ENCODE assay signal across 23 cellular contexts in the genomic region with DNA sequence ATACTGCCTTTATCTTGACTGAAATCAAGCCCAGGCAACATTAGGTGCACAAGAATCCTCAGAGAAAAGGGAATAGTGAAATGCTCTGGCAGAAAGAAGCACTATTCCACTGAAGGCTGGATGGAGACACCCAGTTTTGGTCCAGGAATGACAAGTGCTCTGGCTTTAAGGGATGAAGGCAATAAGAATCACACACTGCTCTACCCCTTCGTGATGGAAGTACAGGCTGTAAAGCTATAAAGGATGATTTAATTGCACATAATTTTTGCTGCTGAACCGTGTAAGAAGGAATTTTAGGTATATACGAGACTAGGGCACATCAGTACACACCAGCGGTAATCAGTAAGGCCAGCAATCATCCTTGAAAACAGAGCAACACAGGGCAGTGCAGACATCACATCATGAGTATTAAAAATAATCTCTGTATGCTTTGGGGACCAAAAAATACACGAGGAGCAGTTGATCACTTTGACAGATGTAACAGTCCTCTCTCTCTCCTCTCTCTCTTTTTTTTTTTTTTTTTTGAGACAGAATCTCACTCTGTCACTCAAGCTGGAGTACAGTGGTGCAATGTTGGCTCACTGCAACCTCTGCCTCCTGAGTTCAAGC.
DNase-seq lines count a peak whose midpoint lies in the region; ATAC-seq, FAIRE-seq and TF ChIP-seq lines count a peak whose summit lies in the region.
"Had no signal": no experiment of that assay in that cellular context is flagged by ENCODE, and none has a peak within 500 bp of the region (broad histone marks: within the 10 kb centered on the region; RNA-seq: fewer than 3 reads in every experiment).

No MANE protein-coding gene starts in this region.

- H3K27ac Mint-ChIP-seq in GM23338 (peak overlapping the region; percentile 87), astrocyte (ENCODE audit: unreplicated experiment) (no peak overlapping the region)
- H3K27ac Mint-ChIP-seq in activated CD4-positive, alpha-beta memory T cell treated with anti-CD3 and anti-CD28 coated beads for 36 hours, result no peak overlapping the region
- H3K27ac Mint-ChIP-seq: activated CD4-positive, alpha-beta T cell treated with anti-CD3 and anti-CD28 coated beads for 36 hours; activated naive CD4-positive, alpha-beta T cell treated with anti-CD3 and anti-CD28 coated beads, Interleukin-2, amount 50 U/mL, for 72 hours; activated T-helper 1 cell treated with anti-CD3 and anti-CD28 coated beads, Interleukin-12 subunit alpha, Interleukin-12 subunit beta, Interleukin-2, Interleukin-4 antibody, amounts not matched to agents 30 ng/mL and 10 ng/mL and 1 ng/mL, durations not matched to agents 14 hours and 24 hours and 36 hours; CD4-positive, alpha-beta T cell had no signal

- 62 to 72% methylated on average over 5 of the region's 5 CpGs for WGBS in testis, 2 donors

- H2AFZ ChIP-seq in GM23338 (no peak overlapping the region), astrocyte (ENCODE audit: low read depth, low read length) (peak overlapping the region; percentile 20)

- H3K36me3 Mint-ChIP-seq in GM23338 (ENCODE audit: low read depth) (no peaks in the 10 kb centered on the region; the same call in 2 of the 3 replicates), astrocyte (ENCODE audit: low read depth, unreplicated experiment) (no peaks in the 10 kb centered on the region)
- no peaks in the 10 kb centered on the region for H3K36me3 Mint-ChIP-seq in activated CD4-positive, alpha-beta memory T cell treated with anti-CD3 and anti-CD28 coated beads for 36 hours
- H3K36me3 Mint-ChIP-seq: activated naive CD4-positive, alpha-beta T cell treated with anti-CD3 and anti-CD28 coated beads, Interleukin-2, amount 50 U/mL, for 72 hours had no signal

- intact Hi-C loops in mucosa of descending colon (cut with DNase I, micrococcal nuclease), result no loop called here
- intact Hi-C loops in testis (cut with DNase I; ENCODE audit: low total_unique reads), result no loop called here
- intact Hi-C loops in activated CD4-positive, alpha-beta memory T cell treated with anti-CD3 and anti-CD28 coated beads for 36 hours (cut with micrococcal nuclease), result no loop called here

- H3K27ac ChIP-seq in GM23338 (ENCODE audit: low read depth) (peak overlapping the region; percentile 92), HUES6 (ENCODE audit: low read depth, low read length) (peak overlapping the region; percentile 91; the same call in 1 of the 2 replicates), astrocyte (ENCODE audit: low read depth, low read length) (no peak overlapping the region), testis (no peak overlapping the region)
- H3K27ac ChIP-seq: ascending aorta, KMS-11, left ventricle myocardium inferior, tibial nerve had no signal

- POLR2A ChIA-PET in activated CD4-positive, alpha-beta memory T cell treated with anti-CD3 and anti-CD28 coated beads for 36 hours (lab: Charles Lee), result no interaction called here

- H3K27me3 Mint-ChIP-seq in GM23338 (ENCODE audit: insufficient read depth, low read depth, poor library complexity), result peaks cover 5% of the 10 kb centered on the region
- H3K27me3 Mint-ChIP-seq in astrocyte (ENCODE audit: low read depth, unreplicated experiment), result no peaks in the 10 kb centered on the region
- H3K27me3 Mint-ChIP-seq in activated CD4-positive, alpha-beta memory T cell treated with anti-CD3 and anti-CD28 coated beads for 36 hours, result no peaks in the 10 kb centered on the region
- H3K27me3 Mint-ChIP-seq: activated CD4-positive, alpha-beta T cell treated with anti-CD3 and anti-CD28 coated beads for 36 hours; CD4-positive, alpha-beta T cell had no signal

- H3K4me1 ChIP-seq in GM23338 (ENCODE audit: insufficient read depth) (peaks cover 43% of the 10 kb centered on the region), HUES6 (ENCODE audit: control insufficient read depth, insufficient read depth, low read length) (peaks cover 41% of the 10 kb centered on the region), astrocyte (ENCODE audit: insufficient read depth, low read length) (peaks cover 5% of the 10 kb centered on the region), mucosa of descending colon (ENCODE audit: low read depth) (peaks cover 12% of the 10 kb centered on the region), testis (peaks cover 12% of the 10 kb centered on the region)

- H3K9ac ChIP-seq in HUES6 (ENCODE audit: low read length) (no peak overlapping the region), astrocyte (ENCODE audit: low read length) (no peak overlapping the region)
- H3K9ac ChIP-seq: KMS-11 had no signal

- H3K36me3 ChIP-seq in GM23338 (ENCODE audit: insufficient read depth) (no peaks in the 10 kb centered on the region), HUES6 (ENCODE audit: control insufficient read depth, insufficient read depth, low read length) (no peaks in the 10 kb centered on the region), astrocyte (ENCODE audit: insufficient read depth, low read length) (no peaks in the 10 kb centered on the region), mucosa of descending colon (ENCODE audit: low read depth) (no peaks in the 10 kb centered on the region), testis (ENCODE audit: low read depth, missing control alignments) (no peaks in the 10 kb centered on the region)
- H3K36me3 ChIP-seq: ascending aorta, left ventricle myocardium inferior, tibial nerve had no signal

- no peaks in the 10 kb centered on the region for H4K20me1 ChIP-seq in GM23338 (replicated peaks; ENCODE audit: insufficient read depth)
- no peaks in the 10 kb centered on the region for H4K20me1 ChIP-seq in astrocyte (ENCODE audit: insufficient read depth, low read length)

- peak overlapping the region; percentile 55 for H3K4me2 ChIP-seq in GM23338
- no peak overlapping the region for H3K4me2 ChIP-seq in astrocyte (ENCODE audit: low read length)
- H3K4me2 ChIP-seq: KMS-11 had no signal

- ATAC-seq in GM23338, result no peak
- peak; percentile 55 for ATAC-seq in mucosa of descending colon
- no peak for ATAC-seq in HG02763 (IDR thresholded peaks at IDR 0.05; ENCODE audit: unreplicated experiment)
- ATAC-seq: activated CD4-positive, alpha-beta T cell treated with anti-CD3 and anti-CD28 coated beads for 36 hours; activated naive CD4-positive, alpha-beta T cell treated with anti-CD3 and anti-CD28 coated beads, Interleukin-2, amount 50 U/mL, for 72 hours; stimulated activated naive CD8-positive, alpha-beta T cell treated with anti-CD3 and anti-CD28 coated beads, Interleukin-15, Interleukin-2, amounts not matched to agents 100 U/mL and 50 U/mL, for 24 hours had no signal

- CTCF ChIA-PET in activated CD4-positive, alpha-beta memory T cell treated with anti-CD3 and anti-CD28 coated beads for 36 hours (lab: Charles Lee), result no interaction called here

- H3K9me2 ChIP-seq in GM23338 (ENCODE audit: insufficient read depth), result peaks cover 3% of the 10 kb centered on the region; the same call in 1 of the 2 replicates

- TF ChIP-seq CTCF in GM23338 (conservative IDR thresholded peaks at IDR 0.05; ENCODE audit: low read depth in 2 of 2) (no peak), astrocyte (IDR thresholded peaks at IDR 0.05; ENCODE audit: insufficient read depth, low read depth, low read length) (no peak), mucosa of descending colon (IDR thresholded peaks at IDR 0.05) (no peak), testis (IDR thresholded peaks at IDR 0.05) (no peak)

- no peaks in the 10 kb centered on the region for H3K79me2 ChIP-seq in GM23338 (replicated peaks; ENCODE audit: insufficient read depth)
- H3K79me2 ChIP-seq in astrocyte (ENCODE audit: insufficient read depth, low read length), result no peaks in the 10 kb centered on the region

- DNase-seq in GM23338 (ENCODE audit: low spot score) (peak; percentile 17), astrocyte (ENCODE audit: low read depth) (no peak), mucosa of descending colon (no peak), testis (no peak)
- no peak for DNase-seq in activated CD4-positive, alpha-beta memory T cell treated with anti-CD3 and anti-CD28 coated beads for 36 hours
- DNase-seq in activated naive CD4-positive, alpha-beta T cell (lab: John Stamatoyannopoulos, UW), result no peak
- DNase-seq: activated CD4-positive, alpha-beta T cell treated with anti-CD3 and anti-CD28 coated beads for 36 hours; cerebellar nuclear complex; erythroblast; foreskin fibroblast; HCEC 1CT; left ventricle myocardium inferior; occipital lobe; stimulated activated CD4-positive, alpha-beta T cell treated with anti-CD3 and anti-CD28 coated beads, Interleukin-4, amount 100 ng/mL, for 24 hours; stimulated activated naive CD8-positive, alpha-beta T cell treated with anti-CD3 and anti-CD28 coated beads, Interleukin-15, Interleukin-2, amounts not matched to agents 100 U/mL and 50 U/mL, for 24 hours had no signal

- FAIRE-seq in astrocyte (lab: Jason Lieb, UNC), result no peak

- H3K4me1 Mint-ChIP-seq in GM23338 (peaks cover 54% of the 10 kb centered on the region), astrocyte (ENCODE audit: low read depth, unreplicated experiment) (peaks cover 4% of the 10 kb centered on the region)
- H3K4me1 Mint-ChIP-seq in activated CD4-positive, alpha-beta memory T cell treated with anti-CD3 and anti-CD28 coated beads for 36 hours (ENCODE audit: low read depth), result peaks cover 8% of the 10 kb centered on the region

- no peak for TF ChIP-seq POLR2A in testis (IDR thresholded peaks at IDR 0.05)

- H3K4me3 Mint-ChIP-seq in GM23338 (no peak overlapping the region), astrocyte (ENCODE audit: unreplicated experiment) (no peak overlapping the region)
- H3K4me3 Mint-ChIP-seq in activated CD4-positive, alpha-beta memory T cell treated with anti-CD3 and anti-CD28 coated beads for 36 hours, result no peak overlapping the region
- H3K4me3 Mint-ChIP-seq: activated CD4-positive, alpha-beta T cell treated with anti-CD3 and anti-CD28 coated beads for 36 hours; activated T-helper 1 cell treated with anti-CD3 and anti-CD28 coated beads, Interleukin-12 subunit alpha, Interleukin-12 subunit beta, Interleukin-2, Interleukin-4 antibody, amounts not matched to agents 30 ng/mL and 10 ng/mL and 1 ng/mL, durations not matched to agents 14 hours and 24 hours and 36 hours; CD4-positive, alpha-beta T cell had no signal

- H3K9me3 Mint-ChIP-seq in GM23338 (no peaks in the 10 kb centered on the region), astrocyte (ENCODE audit: unreplicated experiment) (no peaks in the 10 kb centered on the region)
- H3K9me3 Mint-ChIP-seq in activated CD4-positive, alpha-beta memory T cell treated with anti-CD3 and anti-CD28 coated beads for 36 hours, result peaks cover 4% of the 10 kb centered on the region
- H3K9me3 Mint-ChIP-seq: CD4-positive, alpha-beta T cell had no signal

- H3K4me3 ChIP-seq in GM23338 (peak overlapping the region; percentile 0; the same call in 1 of the 2 replicates), HUES6 (ENCODE audit: low read depth, low read length) (no peak overlapping the region), astrocyte (ENCODE audit: insufficient read depth, low read depth, low read length) (no peak overlapping the region), mucosa of descending colon (no peak overlapping the region), testis (no peak overlapping the region)
- H3K4me3 ChIP-seq: ascending aorta, left ventricle myocardium inferior, tibial nerve had no signal

- no peaks in the 10 kb centered on the region for H3K9me3 ChIP-seq in HUES6 (ENCODE audit: control insufficient read depth, insufficient read depth, low read depth, low read length)
- no peaks in the 10 kb centered on the region for H3K9me3 ChIP-seq in astrocyte (ENCODE audit: insufficient read depth, low read depth, low read length)
- no peaks in the 10 kb centered on the region for H3K9me3 ChIP-seq in mucosa of descending colon
- no peaks in the 10 kb centered on the region for H3K9me3 ChIP-seq in testis
- H3K9me3 ChIP-seq: ascending aorta, left ventricle myocardium inferior, tibial nerve had no signal

- H3F3A ChIP-seq in GM23338 (replicated peaks; ENCODE audit: low read depth), result 0 out of 2 replicates have a peak, but pooled peaks cover 6% of the 10 kb centered on the region

- no peaks in the 10 kb centered on the region for H3K27me3 ChIP-seq in GM23338 (ENCODE audit: insufficient read depth)
- no peaks in the 10 kb centered on the region for H3K27me3 ChIP-seq in HUES6 (ENCODE audit: control insufficient read depth, insufficient read depth, low read length)
- no peaks in the 10 kb centered on the region for H3K27me3 ChIP-seq in astrocyte (ENCODE audit: insufficient read depth, low read length)
- H3K27me3 ChIP-seq in testis, result no peaks in the 10 kb centered on the region
- H3K27me3 ChIP-seq: ascending aorta, tibial nerve had no signal

Comparison
In these comparisons a context has a peak if more than half of its experiments do, and no peak if none do; other contexts are left out.
1. H3K27ac ChIP-seq: peak in GM23338 (single experiment) and HUES6 (single experiment); none in astrocyte (single experiment) and testis (0 of 2).